In the genomic region with DNA sequence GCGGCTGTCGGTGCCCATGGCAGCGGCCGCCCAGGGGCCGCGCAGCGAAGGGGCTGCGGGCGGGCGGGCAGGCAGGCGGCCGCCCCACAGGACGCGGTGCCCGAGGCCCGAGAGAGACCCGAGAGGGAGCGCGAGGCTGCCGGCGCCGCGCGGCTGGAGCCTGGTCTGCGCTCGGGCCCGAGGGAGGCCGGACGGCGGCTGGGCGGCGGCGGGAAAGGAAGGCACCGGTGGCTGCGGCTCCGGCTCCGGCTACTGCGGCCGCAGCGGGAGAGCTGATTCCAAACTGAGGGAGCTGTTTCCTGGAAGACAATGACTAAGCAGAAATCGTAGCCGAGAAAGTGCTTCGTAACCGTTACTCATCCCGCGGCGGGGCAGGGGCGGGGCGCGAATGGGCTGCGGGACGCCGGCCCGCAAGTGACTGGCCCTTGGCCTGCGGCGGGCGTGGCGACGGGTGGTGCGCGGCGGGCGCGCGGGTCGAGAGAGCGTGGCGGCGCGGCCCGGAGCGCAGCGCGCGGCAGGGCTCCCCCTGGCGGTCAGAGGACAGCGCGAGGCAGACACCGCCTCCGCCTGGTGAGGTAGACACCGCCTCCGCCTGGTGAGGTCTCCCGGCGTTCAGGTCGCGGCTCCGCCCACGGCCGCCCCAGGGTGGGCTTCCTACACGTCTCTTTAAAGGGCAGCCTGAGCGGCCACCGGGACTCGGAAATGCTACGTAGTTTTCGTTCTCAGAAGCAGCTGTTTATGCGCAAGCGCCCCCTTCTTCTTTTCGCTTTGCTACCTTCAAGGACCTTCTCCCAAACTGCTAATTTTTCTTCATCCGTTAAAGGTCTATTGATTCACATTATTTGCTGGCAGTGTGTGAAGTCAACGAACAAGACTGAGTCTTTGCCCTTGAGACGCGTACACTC, we compare ENCODE assay signal across 8 cellular contexts. TPM values are rescaled to one million over a fixed set of nuclear protein-coding genes. Genes with fewer than 3 reads are reported as not detected.
DNase-seq lines count a peak whose midpoint lies in the region; ATAC-seq, FAIRE-seq and TF ChIP-seq lines count a peak whose summit lies in the region.

A gene with protein sequence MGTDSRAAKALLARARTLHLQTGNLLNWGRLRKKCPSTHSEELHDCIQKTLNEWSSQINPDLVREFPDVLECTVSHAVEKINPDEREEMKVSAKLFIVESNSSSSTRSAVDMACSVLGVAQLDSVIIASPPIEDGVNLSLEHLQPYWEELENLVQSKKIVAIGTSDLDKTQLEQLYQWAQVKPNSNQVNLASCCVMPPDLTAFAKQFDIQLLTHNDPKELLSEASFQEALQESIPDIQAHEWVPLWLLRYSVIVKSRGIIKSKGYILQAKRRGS (minus strand): TSS at position 285 of the 905 bp plus-strand sequence. CDS start 267 bp downstream, at position 18.

- peaks cover 14% of the 10 kb centered on the region for H3F3A ChIP-seq in smooth muscle cell (ENCODE audit: low read depth)

- TF ChIP-seq POLR2A in GM18526 (IDR thresholded peaks at IDR 0.05; ENCODE audit: extremely low read depth, insufficient read length): peak; percentile 55

- H3K4me1 ChIP-seq in ACC112 (ENCODE audit: control insufficient read depth, insufficient read depth, low read length, unreplicated experiment) (peaks cover 34% of the 10 kb centered on the region), smooth muscle cell (ENCODE audit: low read depth) (peaks cover 11% of the 10 kb centered on the region)

- H3K4me3 ChIP-seq in ACC112 (ENCODE audit: low read depth, low read length): peak within 1 kb of the TSS; percentile 96
- peak within 1 kb of the TSS; percentile 68 for H3K4me3 ChIP-seq in WERI-Rb-1 (ENCODE audit: low read depth, low read length)
- H3K4me3 ChIP-seq in bronchial epithelial cell (ENCODE audit: low read depth, low read length): peak within 1 kb of the TSS; percentile 66
- H3K4me3 ChIP-seq in smooth muscle cell: peak within 1 kb of the TSS; percentile 83

- H2AFZ ChIP-seq in ACC112 (ENCODE audit: low read length, unreplicated experiment) (peak within 1 kb of the TSS; percentile 94), smooth muscle cell (ENCODE audit: low read depth) (peak within 1 kb of the TSS; percentile 86)

- peak; percentile 96 for TF ChIP-seq CTCF in WERI-Rb-1 (IDR thresholded peaks at IDR 0.05; ENCODE audit: low read depth, low read length)
- peak; percentile 87 for TF ChIP-seq CTCF in bronchial epithelial cell (IDR thresholded peaks at IDR 0.05; ENCODE audit: insufficient read depth, low read length, severe bottlenecking)
- peak; percentile 75 for TF ChIP-seq CTCF in smooth muscle cell (IDR thresholded peaks at IDR 0.05; ENCODE audit: borderline replicate concordance, insufficient read depth, poor library complexity, severe bottlenecking)

- H3K27ac ChIP-seq in ACC112 (ENCODE audit: low read depth, low read length) (peak within 1 kb of the TSS; percentile 57; the same call in 1 of the 2 replicates), WERI-Rb-1 (peak within 1 kb of the TSS; percentile 76), smooth muscle cell (ENCODE audit: low read depth) (peak within 1 kb of the TSS; percentile 45)

- H4K20me1 ChIP-seq in smooth muscle cell (ENCODE audit: low read depth): peaks cover 7% of the 10 kb centered on the region

- DNase-seq in NCI-H2171 treated with DMSO at 0.1 percent for 48 hours (lab: John Stamatoyannopoulos, UW) (peak; percentile 69), WERI-Rb-1 (peak; percentile 92), bronchial epithelial cell (ENCODE audit: low read depth) (peak; percentile 89), iPS-NIHi7 (ENCODE audit: extremely low spot score) (peak; percentile 95), smooth muscle cell (lab: John Stamatoyannopoulos, UW; ENCODE audit: unreplicated experiment) (peak; percentile 84)

- no peak for FAIRE-seq in bronchial epithelial cell (lab: Jason Lieb, UNC)

- WGBS in smooth muscle cell (ENCODE audit: low lambda C conversion rate): 1% methylated on average over 97 of the region's 102 CpGs

- H3K9ac ChIP-seq in smooth muscle cell (ENCODE audit: low read depth): peak within 1 kb of the TSS; percentile 73

- no peaks in the 10 kb centered on the region; the same call in 1 of the 2 replicates for H3K36me3 ChIP-seq in ACC112 (ENCODE audit: insufficient read depth, low read length)
- H3K36me3 ChIP-seq in WERI-Rb-1: no peaks in the 10 kb centered on the region
- H3K36me3 ChIP-seq in bronchial epithelial cell (ENCODE audit: control insufficient read depth, insufficient read depth, low read length): no peaks in the 10 kb centered on the region
- H3K36me3 ChIP-seq in smooth muscle cell (ENCODE audit: low read depth): no peaks in the 10 kb centered on the region

- ATAC-seq in HG03066 (IDR thresholded peaks at IDR 0.05; ENCODE audit: low read depth, unreplicated experiment): peak; percentile 91

- H3K79me2 ChIP-seq in ACC112 (ENCODE audit: control insufficient read depth, insufficient read depth, low read length, unreplicated experiment): peaks cover 42% of the 10 kb centered on the region
- H3K79me2 ChIP-seq in smooth muscle cell (ENCODE audit: low read depth): peaks cover 44% of the 10 kb centered on the region

- H3K9me3 ChIP-seq in WERI-Rb-1 (ENCODE audit: severe bottlenecking) (peaks cover 8% of the 10 kb centered on the region), smooth muscle cell (replicated peaks; ENCODE audit: low read depth) (no peaks in the 10 kb centered on the region)

- H3K27me3 ChIP-seq in ACC112 (ENCODE audit: insufficient read depth, low read length) (no peaks in the 10 kb centered on the region), WERI-Rb-1 (ENCODE audit: insufficient read depth, low read depth, severe bottlenecking) (no peaks in the 10 kb centered on the region), bronchial epithelial cell (ENCODE audit: control insufficient read depth, insufficient read depth, low read length) (no peaks in the 10 kb centered on the region), smooth muscle cell (ENCODE audit: low read depth) (no peaks in the 10 kb centered on the region)

- H3K4me2 ChIP-seq in smooth muscle cell: peak within 1 kb of the TSS; percentile 93

RNA-seq across cellular contexts. Expression of the gene that starts here (rescaled TPM):
- total RNA-seq in bronchial epithelial cell: 7.4 and 9.7 TPM in 2 replicates
- 9.7 and 14.7 TPM in 2 replicates for total RNA-seq in smooth muscle cell
- polyA plus RNA-seq in smooth muscle cell: 15.9 and 19.7 TPM in 2 replicates

Comparison
In these comparisons a context has a peak if more than half of its experiments do, and no peak if none do; other contexts are left out.
1. Peak in every context shown above with its lines: DNase-seq, ATAC-seq, H3K4me3 ChIP-seq and H3K27ac ChIP-seq.